ENCODE assay signal across 33 cellular contexts in the genomic region with DNA sequence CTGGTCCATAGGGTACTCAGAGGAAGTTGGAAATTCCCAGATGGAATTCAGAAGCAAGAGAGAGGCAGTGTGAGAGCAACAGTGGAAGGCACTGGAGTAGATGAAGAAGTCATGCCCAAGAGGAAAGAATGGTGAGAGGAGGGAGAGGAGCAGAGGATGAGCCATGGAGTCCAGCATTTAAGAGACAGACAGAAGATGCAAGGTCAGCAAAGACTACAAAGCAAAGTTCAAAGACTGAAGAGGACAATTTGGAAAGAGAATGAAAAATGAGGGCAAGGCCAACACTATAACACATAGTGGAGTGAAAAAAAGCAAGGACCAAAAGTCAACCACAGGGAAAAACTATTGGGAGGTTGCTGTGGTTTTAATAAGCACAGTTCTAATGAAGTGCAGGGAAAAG.
"Had no signal": no experiment of that assay in that cellular context is flagged by ENCODE, and none has a peak within 500 bp of the region (broad histone marks: within the 10 kb centered on the region; RNA-seq: fewer than 3 reads in every experiment).

No MANE protein-coding gene starts in this region.

- ATAC-seq: activated CD8-positive, alpha-beta T cell treated with anti-CD3 and anti-CD28 coated beads for 36 hours; activated naive CD4-positive, alpha-beta T cell treated with anti-CD3 and anti-CD28 coated beads, Interleukin-2, amount 50 U/mL, for 72 hours; activated T-cell treated with anti-CD3 and anti-CD28 coated beads, Interleukin-2, amount 50 U/mL, for 4 hours; activated T-cell treated with anti-CD3 and anti-CD28 coated beads, Interleukin-2, amount 50 U/mL, for 72 hours; activated T-helper 17 cell treated with anti-CD3 and anti-CD28 coated beads, Interleukin-2, amount 50 U/mL, for 72 hours; body of pancreas had no signal

- DNase-seq: activated B cell treated with CpG ODN at 0.5 μM for 24 hours; activated CD4-positive, alpha-beta memory T cell treated with anti-CD3 and anti-CD28 coated beads for 36 hours; activated CD4-positive, alpha-beta T cell treated with anti-CD3 and anti-CD28 coated beads for 4 hours; activated CD4-positive, alpha-beta T cell treated with anti-CD3 and anti-CD28 coated beads, Interleukin-2, amount 10 ng/mL, durations not matched to agents 24 days and 14 days; activated CD4-positive, alpha-beta T cell treated with anti-CD3 and anti-CD28 coated beads, Interleukin-2, amount 50 U/mL, for 1 hour; activated CD4-positive, alpha-beta T cell treated with anti-CD3 and anti-CD28 coated beads, Interleukin-2, amount 50 U/mL, for 4 hours; activated CD4-positive, CD25-positive, alpha-beta regulatory T cell treated with anti-CD3 and anti-CD28 coated beads, Interleukin-2, amount 50 U/mL, for 72 hours; activated CD8-positive, alpha-beta memory T cell treated with anti-CD3 and anti-CD28 coated beads, Interleukin-2, amount 50 U/mL, for 4 hours; activated CD8-positive, alpha-beta T cell treated with anti-CD3 and anti-CD28 coated beads for 36 hours; activated effector memory CD4-positive, alpha-beta T cell treated with anti-CD3 and anti-CD28 coated beads, Interleukin-2, amount 50 U/mL, for 16 hours; activated gamma-delta T cell treated with Interleukin-2 at 50 U/mL for 16 hours; activated naive CD4-positive, alpha-beta T cell; activated naive CD4-positive, alpha-beta T cell treated with anti-CD3 and anti-CD28 coated beads for 36 hours; activated naive CD4-positive, alpha-beta T cell treated with anti-CD3 and anti-CD28 coated beads, Interleukin-2, amount 50 U/mL, for 16 hours; activated naive CD8-positive, alpha-beta T cell treated with anti-CD3 and anti-CD28 coated beads for 36 hours; activated T-cell treated with anti-CD3 and anti-CD28 coated beads for 4 hours; activated T-cell treated with anti-CD3 and anti-CD28 coated beads, Interleukin-2, amount 50 U/mL, for 1 hour; activated T-cell treated with anti-CD3 and anti-CD28 coated beads, Interleukin-2, amount 50 U/mL, for 4 hours; activated T-cell treated with anti-CD3 and anti-CD28 coated beads, Interleukin-2, amount 50 U/mL, for 72 hours; adrenal gland; amniotic stem cell; aorta; body of pancreas; brain microvascular endothelial cell; central memory CD4-positive, alpha-beta T cell; T-helper 2 cell; T-helper 9 cell had no signal

- H3K27ac ChIP-seq: adrenal gland, body of pancreas, brain microvascular endothelial cell, breast epithelium, VCaP had no signal

- H3K36me3 ChIP-seq: adrenal gland, brain microvascular endothelial cell, breast epithelium had no signal

- H3K9me3 ChIP-seq: adrenal gland, body of pancreas, breast epithelium had no signal

- H3K4me1 ChIP-seq: adrenal gland, body of pancreas, breast epithelium had no signal

- FAIRE-seq: astrocyte, TTC549 had no signal

- H3K27me3 ChIP-seq: adrenal gland, body of pancreas, brain microvascular endothelial cell, breast epithelium had no signal

- H3K4me3 ChIP-seq: adrenal gland, body of pancreas, breast epithelium had no signal
